ENCODE assay signal across 8 cellular contexts in genomic region chr9:136950656-136951030, GRCh38.
DNase-seq lines count a peak whose midpoint lies in the region; ATAC-seq and TF ChIP-seq lines count a peak whose summit lies in the region.

No MANE protein-coding gene starts in this region.

- H2AFZ ChIP-seq in MM.1S (ENCODE audit: low read length): peak overlapping the region; percentile 93

- H3K36me3 ChIP-seq in BLaER1 treated with 17β-estradiol and CSF1 and Interleukin-3, amounts not matched to agents 10 nM and 100 nM: no peaks in the 10 kb centered on the region
- H3K36me3 ChIP-seq in MM.1S (replicated peaks; ENCODE audit: insufficient read depth, low read length): no peaks in the 10 kb centered on the region

- H3K4me2 ChIP-seq in BLaER1 treated with 17β-estradiol and CSF1 and Interleukin-3, amounts not matched to agents 10 nM and 100 nM: peak overlapping the region; percentile 82 to 99 (median 94)
- H3K4me2 ChIP-seq in MM.1S (ENCODE audit: low read depth, low read length): peak overlapping the region; percentile 96

- H3F3A ChIP-seq in MM.1S (ENCODE audit: insufficient read depth, low read length): no peaks in the 10 kb centered on the region

- DNase-seq in MM.1S (no peak), NCI-H2196 (lab: John Stamatoyannopoulos, UW; ENCODE audit: unreplicated experiment) (no peak)
- DNase-seq in effector memory CD8-positive, alpha-beta T cell: no peak
- DNase-seq in stimulated activated CD4-positive, alpha-beta T cell treated with anti-CD3 and anti-CD28 coated beads, Interleukin-1b, Interleukin-23, amount 100 ng/mL, for 48 hours: no peak

- H3K9me3 ChIP-seq in BLaER1 treated with 17β-estradiol and CSF1 and Interleukin-3, amounts not matched to agents 10 nM and 100 nM (replicated peaks in 1 of 11): no peaks in the 10 kb centered on the region
- H3K9me3 ChIP-seq in MM.1S (replicated peaks; ENCODE audit: insufficient read depth, low read length): no peaks in the 10 kb centered on the region

- no peaks in the 10 kb centered on the region; a peak in 1 of 22 replicates for H4K20me1 ChIP-seq in BLaER1 treated with 17β-estradiol and CSF1 and Interleukin-3, amounts not matched to agents 10 nM and 100 nM
- H4K20me1 ChIP-seq in MM.1S (ENCODE audit: insufficient read depth, low read length): no peaks in the 10 kb centered on the region

- no peaks in the 10 kb centered on the region for H3K27me3 ChIP-seq in BLaER1 treated with 17β-estradiol and CSF1 and Interleukin-3, amounts not matched to agents 10 nM and 100 nM
- peaks cover 27% of the 10 kb centered on the region for H3K27me3 ChIP-seq in MM.1S (replicated peaks; ENCODE audit: insufficient read depth, low read length)

- H3K9ac ChIP-seq in BLaER1 treated with 17β-estradiol and CSF1 and Interleukin-3, amounts not matched to agents 10 nM and 100 nM: peak overlapping the region; percentile 64 to 81 (median 76)
- peak overlapping the region; percentile 72; the same call in 1 of the 2 replicates for H3K9ac ChIP-seq in MM.1S (ENCODE audit: low read length)

- TF ChIP-seq CTCF in MM.1S (IDR thresholded peaks at IDR 0.05; ENCODE audit: low read length) (no peak), nephron (IDR thresholded peaks at IDR 0.05; ENCODE audit: unreplicated experiment in 3 of 3) (no peak)

- no peaks in the 10 kb centered on the region for H3K9me2 ChIP-seq in MM.1S (replicated peaks; ENCODE audit: insufficient read depth, low read length)

- H3K27me3 Mint-ChIP-seq in effector memory CD8-positive, alpha-beta T cell: no peaks in the 10 kb centered on the region
- H3K27me3 Mint-ChIP-seq in nephron (ENCODE audit: low read depth): peaks cover 4% of the 10 kb centered on the region

- H3K36me3 Mint-ChIP-seq in effector memory CD8-positive, alpha-beta T cell (ENCODE audit: insufficient read depth): peaks cover 5% of the 10 kb centered on the region
- H3K36me3 Mint-ChIP-seq in nephron (ENCODE audit: low read depth): no peaks in the 10 kb centered on the region

- ATAC-seq in effector memory CD8-positive, alpha-beta T cell (replicated peaks): no peak
- no peak for ATAC-seq in HG02798 (IDR thresholded peaks at IDR 0.05; ENCODE audit: poor library complexity, unreplicated experiment)
- no peak for ATAC-seq in HG03457 (IDR thresholded peaks at IDR 0.05; ENCODE audit: unreplicated experiment)

- peaks cover 17 to 19% of the 10 kb centered on the region in 2 donors for H3K4me1 Mint-ChIP-seq in effector memory CD8-positive, alpha-beta T cell (ENCODE audit: low read depth in 2 of 2)
- peaks cover 9% of the 10 kb centered on the region for H3K4me1 Mint-ChIP-seq in nephron

- no peaks in the 10 kb centered on the region for H3K9me3 Mint-ChIP-seq in effector memory CD8-positive, alpha-beta T cell
- no peaks in the 10 kb centered on the region for H3K9me3 Mint-ChIP-seq in nephron

- peak overlapping the region; percentile 63 to 76 (median 70) for H3K27ac ChIP-seq in BLaER1 treated with 17β-estradiol and CSF1 and Interleukin-3, amounts not matched to agents 10 nM and 100 nM
- no peak overlapping the region for H3K27ac ChIP-seq in MM.1S (ENCODE audit: low read length)

- peaks cover 15 to 42% (median 33%) of the 10 kb centered on the region in 10 experiments for H3K4me1 ChIP-seq in BLaER1 treated with 17β-estradiol and CSF1 and Interleukin-3, amounts not matched to agents 10 nM and 100 nM
- H3K4me1 ChIP-seq in MM.1S (ENCODE audit: low read length): peaks cover 6% of the 10 kb centered on the region; the same call in 1 of the 2 replicates

- peak overlapping the region; percentile 59 to 76 (median 66) for H3K4me3 ChIP-seq in BLaER1 treated with 17β-estradiol and CSF1 and Interleukin-3, amounts not matched to agents 10 nM and 100 nM
- H3K4me3 ChIP-seq in MM.1S (ENCODE audit: low read length): peak overlapping the region; percentile 63

- H3K79me2 ChIP-seq in MM.1S (ENCODE audit: low read length): no peaks in the 10 kb centered on the region

- H3K4me3 Mint-ChIP-seq in effector memory CD8-positive, alpha-beta T cell: peak overlapping the region; percentile 83 to 85
- H3K4me3 Mint-ChIP-seq in nephron: peak overlapping the region; percentile 80 to 81 (median 80)

- H3K27ac Mint-ChIP-seq in effector memory CD8-positive, alpha-beta T cell: peak overlapping the region; percentile 82
- H3K27ac Mint-ChIP-seq in nephron: peak overlapping the region; percentile 64 to 94 (median 87)
